1 cellular context compared by ENCODE assay signal in genomic region chr2:134216152-134216829, GRCh38.
TF ChIP-seq lines count a peak whose summit lies in the region.

No MANE protein-coding gene starts in this region.

TF ChIP-seq in GM12878, 131 proteins besides CTCF, POLR2A, EP300 and RAD21 (continued from another document):
- TF ChIP-seq E2F8 (IDR thresholded peaks at IDR 0.05; ENCODE audit: low read depth, partially characterized antibody) (no peak), SIN3A (IDR thresholded peaks at IDR 0.05; ENCODE audit: low read depth, low read length) (no peak), CBFB (IDR thresholded peaks at IDR 0.05; ENCODE audit: low read depth) (no peak), MYB (IDR thresholded peaks at IDR 0.05; ENCODE audit: borderline replicate concordance, low read depth, low read length) (no peak)
